Comparison of ENCODE assay signal across 14 cellular contexts in genomic region chr5:112616812-112617547, GRCh38.
DNase-seq lines count a peak whose midpoint lies in the region; TF ChIP-seq lines count a peak whose summit lies in the region.
"Had no signal": no experiment of that assay in that cellular context is flagged by ENCODE, and none has a peak within 500 bp of the region (broad histone marks: within the 10 kb centered on the region; RNA-seq: fewer than 3 reads in every experiment).

No MANE protein-coding gene starts in this region.

- H3K4me3 ChIP-seq in endocrine pancreas (ENCODE audit: control insufficient read depth, insufficient read depth, low read length) (peak overlapping the region; percentile 78), suprapubic skin (peak overlapping the region; percentile 19)

- DNase-seq in NCI-H2171 treated with DMSO at 0.1 percent for 48 hours (lab: John Stamatoyannopoulos, UW), result peak; percentile 61
- no peak for DNase-seq in NCI-H2171 (lab: John Stamatoyannopoulos, UW)
- peak; percentile 14 for DNase-seq in NCI-H2227 treated with DMSO at 0.1 percent for 48 hours (lab: John Stamatoyannopoulos, UW)
- DNase-seq in suprapubic skin (ENCODE audit: low spot score in 2 of 2), result no peak
- DNase-seq in UCSD-AML1 (lab: John Stamatoyannopoulos, UW; ENCODE audit: unreplicated experiment), result no peak
- no peak for DNase-seq in GM10266 (ENCODE audit: extremely low spot score)
- DNase-seq in nucleus accumbens (lab: John Stamatoyannopoulos, UW), result no peak
- DNase-seq: activated naive CD4-positive, alpha-beta T cell; head of caudate nucleus; NCI-H510A; SHP77 treated with DMSO at 0.1 percent for 48 hours; trophoblast cell had no signal

- no peak overlapping the region for H3K9ac ChIP-seq in endocrine pancreas (ENCODE audit: control insufficient read depth, insufficient read depth, low read length)

- WGBS in suprapubic skin, result 43% methylated on average over 8 of the region's 8 CpGs

- TF ChIP-seq CTCF in suprapubic skin (IDR thresholded peaks at IDR 0.05) (no peak), GM10266 (IDR thresholded peaks at IDR 0.05; ENCODE audit: control insufficient read depth, insufficient read depth, low read depth, missing control alignments) (no peak)

- H3K27ac ChIP-seq in suprapubic skin, result no peak overlapping the region
- H3K27ac ChIP-seq: neutrophil had no signal

- no peak for TF ChIP-seq EP300 in suprapubic skin (IDR thresholded peaks at IDR 0.05)

- H3K27me3 ChIP-seq in endocrine pancreas (ENCODE audit: control insufficient read depth, insufficient read depth, low read length) (no peaks in the 10 kb centered on the region), suprapubic skin (no peaks in the 10 kb centered on the region)

- TF ChIP-seq POLR2A in suprapubic skin (IDR thresholded peaks at IDR 0.05), result no peak

- no peaks in the 10 kb centered on the region for H3K36me3 ChIP-seq in endocrine pancreas (ENCODE audit: control insufficient read depth, insufficient read depth, low read length)
- no peaks in the 10 kb centered on the region for H3K36me3 ChIP-seq in suprapubic skin
- H3K36me3 ChIP-seq: neutrophil had no signal

- H3K4me1 ChIP-seq in endocrine pancreas (ENCODE audit: control insufficient read depth, insufficient read depth, low read length) (no peaks in the 10 kb centered on the region), suprapubic skin (no peaks in the 10 kb centered on the region)

- H3K9me3 ChIP-seq in endocrine pancreas (ENCODE audit: control insufficient read depth, low read length) (no peaks in the 10 kb centered on the region), suprapubic skin (no peaks in the 10 kb centered on the region)
- H3K9me3 ChIP-seq: neutrophil had no signal

Comparison
In these comparisons a context has a peak if more than half of its experiments do, and no peak if none do; other contexts are left out.
1. DNase-seq: peak in NCI-H2171 treated with DMSO at 0.1 percent for 48 hours (single experiment) and NCI-H2227 treated with DMSO at 0.1 percent for 48 hours (single experiment); none in NCI-H2171 (single experiment), suprapubic skin (0 of 2), UCSD-AML1 (single experiment), GM10266 (single experiment) and nucleus accumbens (0 of 56).